In genomic region chr22:21915624-21916308, GRCh38 we compare ENCODE assay signal across 1 cellular context.
A peak's percentile ranks its signal among the peaks of the same experiment; 100 is the strongest.
TF ChIP-seq lines count a peak whose summit lies in the region.

No MANE protein-coding gene starts in this region.

TF ChIP-seq in K562, 482 proteins besides CTCF, POLR2A, EP300 and RAD21 (continues in another document):
- no peak for TF ChIP-seq HDAC2 (IDR thresholded peaks at IDR 0.05)
- TF ChIP-seq SMC3 (conservative IDR thresholded peaks at IDR 0.05; ENCODE audit: insufficient read depth, low read depth, low read length), result 0 out of 2 replicates have a peak, but pooled peaks have one; percentile 3
- TF ChIP-seq ZNF347 (CRISPR knock-in tag; IDR thresholded peaks at IDR 0.05; ENCODE audit: low read depth), result no peak
- TF ChIP-seq ZNF212 (CRISPR knock-in tag; IDR thresholded peaks at IDR 0.05), result no peak
- 0 out of 2 replicates have a peak, but pooled peaks have one; percentile 64 for TF ChIP-seq ZNF830 (CRISPR knock-in tag; IDR thresholded peaks at IDR 0.05)
- TF ChIP-seq TEAD2 (tag; IDR thresholded peaks at IDR 0.05), result no peak
- no peak for TF ChIP-seq CREB3 (tag; conservative IDR thresholded peaks at IDR 0.05; ENCODE audit: low read depth)
- no peak; the same call in 1 of the 2 replicates for TF ChIP-seq STAT6 (CRISPR knock-in tag; IDR thresholded peaks at IDR 0.05)
- peak; percentile 17; the same call in 1 of the 2 replicates for TF ChIP-seq MAX (CRISPR knock-in tag; IDR thresholded peaks at IDR 0.05)
- TF ChIP-seq TCF3 (CRISPR knock-in tag; IDR thresholded peaks at IDR 0.05), result no peak
- TF ChIP-seq SMARCA5 (IDR thresholded peaks at IDR 0.05), result no peak
- no peak for TF ChIP-seq JUN (IDR thresholded peaks at IDR 0.05; ENCODE audit: borderline replicate concordance, low read depth, low read length)
- no peak for TF ChIP-seq JUN (CRISPR knock-in tag; IDR thresholded peaks at IDR 0.05; ENCODE audit: borderline replicate concordance)
- no peak for TF ChIP-seq CSDE1 (IDR thresholded peaks at IDR 0.05)
- peak in 1 of 2 experiments; percentile 19 for TF ChIP-seq E2F6 (IDR thresholded peaks at IDR 0.05; ENCODE audit: borderline replicate concordance in 1 of 2, extremely low read depth in 1 of 2, insufficient read depth in 1 of 2, insufficient read length in 1 of 2, low read depth in 1 of 2, low read length in 1 of 2, poor library complexity in 1 of 2, severe bottlenecking in 1 of 2)
- TF ChIP-seq SPI1 (IDR thresholded peaks at IDR 0.05; ENCODE audit: borderline replicate concordance, low read depth, low read length), result no peak
- no peak for TF ChIP-seq MGA (IDR thresholded peaks at IDR 0.05)
- 0 out of 2 replicates have a peak, but pooled peaks have one; percentile 27 for TF ChIP-seq REST (CRISPR knock-in tag; IDR thresholded peaks at IDR 0.05; ENCODE audit: low read depth)
- no peak for TF ChIP-seq CCNT2 (IDR thresholded peaks at IDR 0.05; ENCODE audit: borderline replicate concordance, extremely low read depth, insufficient read length, low read depth, low read length)
- no peak for TF ChIP-seq ZNF764 (CRISPR knock-in tag; IDR thresholded peaks at IDR 0.05; ENCODE audit: low read depth)
- no peak for TF ChIP-seq ZNF41 (CRISPR knock-in tag; conservative IDR thresholded peaks at IDR 0.05)
- no peak for TF ChIP-seq SMARCE1 (IDR thresholded peaks at IDR 0.05)
- no peak for TF ChIP-seq TSHZ1 (CRISPR knock-in tag; IDR thresholded peaks at IDR 0.05)
- TF ChIP-seq NFRKB (IDR thresholded peaks at IDR 0.05; ENCODE audit: low read depth), result no peak
- no peak for TF ChIP-seq ATF4 (CRISPR knock-in tag; IDR thresholded peaks at IDR 0.05)
- no peak for TF ChIP-seq ZNF143 (CRISPR knock-in tag; IDR thresholded peaks at IDR 0.05)
